In the genomic region with DNA sequence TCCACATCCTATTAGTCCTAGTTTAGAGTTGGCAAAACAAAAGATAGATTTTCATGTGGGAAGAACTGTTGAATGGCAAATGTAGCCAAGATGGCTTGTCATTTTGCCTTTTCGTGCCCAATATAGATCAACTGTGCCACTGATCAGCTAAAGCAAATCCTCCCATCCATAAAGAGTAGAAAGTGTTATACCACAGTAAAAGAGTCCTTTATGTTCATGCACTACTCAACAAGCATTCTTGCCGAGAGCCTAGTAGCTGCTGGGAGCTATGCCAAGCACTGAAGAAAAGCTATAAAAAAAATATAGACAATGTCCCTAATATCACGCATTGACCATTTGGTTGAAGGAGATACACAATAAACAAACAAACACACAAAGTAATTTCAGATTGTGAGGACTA, we compare ENCODE assay signal across 24 cellular contexts.
"Had no signal": no experiment of that assay in that cellular context is flagged by ENCODE, and none has a peak within 500 bp of the region (broad histone marks: within the 10 kb centered on the region; RNA-seq: fewer than 3 reads in every experiment).

No MANE protein-coding gene starts in this region.

- H3K27me3 Mint-ChIP-seq: dendritic cell treated with granulocyte-macrophage colony-stimulating factor and Interleukin-4, amounts not matched to agents 40 ng/mL and 50 ng/mL, for 4 days; effector memory CD8-positive, alpha-beta T cell had no signal

- H3K27ac Mint-ChIP-seq: dendritic cell treated with granulocyte-macrophage colony-stimulating factor and Interleukin-4, amounts not matched to agents 40 ng/mL and 50 ng/mL, for 4 days; effector memory CD8-positive, alpha-beta T cell; endodermal cell; immature natural killer cell; memory B cell; naive thymus-derived CD4-positive, alpha-beta T cell; natural killer cell had no signal

- ATAC-seq: effector memory CD8-positive, alpha-beta T cell; esophagus mucosa; gastroesophageal sphincter; left colon; left lobe of liver; naive thymus-derived CD4-positive, alpha-beta T cell; natural killer cell had no signal

- H3K4me3 Mint-ChIP-seq: dendritic cell treated with granulocyte-macrophage colony-stimulating factor and Interleukin-4, amounts not matched to agents 40 ng/mL and 50 ng/mL, for 4 days; effector memory CD8-positive, alpha-beta T cell; endodermal cell; immature natural killer cell; memory B cell; naive thymus-derived CD4-positive, alpha-beta T cell; natural killer cell had no signal

- H3K4me1 Mint-ChIP-seq: endodermal cell; immature natural killer cell; naive thymus-derived CD4-positive, alpha-beta T cell; natural killer cell had no signal

- DNase-seq: effector CD8-positive, alpha-beta T cell; effector memory CD8-positive, alpha-beta T cell; endodermal cell; erythroblast; esophagus squamous epithelium; foreskin fibroblast; heart left ventricle; hypothalamus; immature natural killer cell; islet precursor cell; kidney; kidney glomerular epithelial cell; left colon; left ventricle myocardium inferior; mammary epithelial cell; mesendoderm; midbrain; naive thymus-derived CD4-positive, alpha-beta T cell; natural killer cell had no signal

- H3K36me3 Mint-ChIP-seq: immature natural killer cell; memory B cell; naive thymus-derived CD4-positive, alpha-beta T cell; natural killer cell had no signal

- H3K9me3 Mint-ChIP-seq: endodermal cell, memory B cell had no signal
